1 cellular context compared by ENCODE assay signal in genomic region chr20:64037498-64038213, GRCh38.
TF ChIP-seq lines count a peak whose summit lies in the region.

No MANE protein-coding gene starts in this region.

TF ChIP-seq in K562, 482 proteins besides CTCF, POLR2A, EP300 and RAD21:
- TF ChIP-seq ZBTB33 (CRISPR knock-in tag; IDR thresholded peaks at IDR 0.05): peak; percentile 36; the same call in 1 of the 2 replicates
- no peak for TF ChIP-seq ZBED1 (IDR thresholded peaks at IDR 0.05)
- peak; percentile 54 for TF ChIP-seq GATA2 (CRISPR knock-in tag; IDR thresholded peaks at IDR 0.05)
- peak; percentile 1 for TF ChIP-seq RBBP5 (IDR thresholded peaks at IDR 0.05; ENCODE audit: borderline replicate concordance, insufficient read depth, low read length, poor library complexity, severe bottlenecking)
- TF ChIP-seq CCNT2 (IDR thresholded peaks at IDR 0.05; ENCODE audit: borderline replicate concordance, extremely low read depth, insufficient read length, low read depth, low read length): peak; percentile 2
- TF ChIP-seq DMBX1 (CRISPR knock-in tag; IDR thresholded peaks at IDR 0.05; ENCODE audit: borderline replicate concordance): no peak
- TF ChIP-seq VEZF1 (CRISPR knock-in tag; IDR thresholded peaks at IDR 0.05): peak; percentile 32; the same call in 1 of the 2 replicates
- TF ChIP-seq RBM14 (IDR thresholded peaks at IDR 0.05; ENCODE audit: borderline replicate concordance, insufficient read depth, low read depth, low read length): 0 out of 2 replicates have a peak, but pooled peaks have one; percentile 8
- peak; percentile 42 for TF ChIP-seq PCBP1 (IDR thresholded peaks at IDR 0.05; ENCODE audit: low read depth, low read length, poor library complexity, severe bottlenecking)
- TF ChIP-seq ZBTB7A (IDR thresholded peaks at IDR 0.05; ENCODE audit: borderline replicate concordance, control insufficient read depth, low read depth, low read length): peak; percentile 15; the same call in 1 of the 2 replicates
- no peak for TF ChIP-seq ZNF165 (CRISPR knock-in tag; IDR thresholded peaks at IDR 0.05; ENCODE audit: borderline replicate concordance)
- TF ChIP-seq NFIC (IDR thresholded peaks at IDR 0.05): peak; percentile 32
- peak; percentile 25 for TF ChIP-seq HMGN3 (IDR thresholded peaks at IDR 0.05; ENCODE audit: borderline replicate concordance, extremely low read depth, insufficient read length, low read depth, low read length)
- TF ChIP-seq NCOA6 (IDR thresholded peaks at IDR 0.05): peak; percentile 51; the same call in 1 of the 2 replicates
TF ChIP-seq in K562: peak in this region for 11.
